19 cellular contexts compared by ENCODE assay signal in the genomic region with DNA sequence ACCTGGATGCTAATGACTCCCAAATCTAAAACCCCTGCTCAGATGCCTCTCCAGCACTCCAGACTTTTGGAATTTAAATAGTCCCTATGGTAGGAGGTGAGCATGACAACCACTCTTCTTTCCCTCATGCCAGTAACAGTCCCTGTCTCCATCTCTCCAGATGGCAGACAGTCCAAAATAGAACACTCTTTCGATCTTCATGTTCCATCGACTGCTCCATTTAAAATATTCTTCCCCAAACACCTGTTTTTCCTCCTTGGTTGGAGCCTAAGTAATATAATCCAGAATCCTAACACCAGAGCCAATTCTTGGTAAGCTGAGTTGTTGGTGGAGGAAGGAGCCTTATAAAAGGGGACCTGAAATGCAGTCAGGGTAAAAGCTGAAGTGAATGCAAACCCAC.
A peak's percentile ranks its signal among the peaks of the same experiment; 100 is the strongest.
DNase-seq lines count a peak whose midpoint lies in the region; ATAC-seq and TF ChIP-seq lines count a peak whose summit lies in the region.
"Had no signal": no experiment of that assay in that cellular context is flagged by ENCODE, and none has a peak within 500 bp of the region (broad histone marks: within the 10 kb centered on the region; RNA-seq: fewer than 3 reads in every experiment).

No MANE protein-coding gene starts in this region.

- no peaks in the 10 kb centered on the region for H3K27me3 ChIP-seq in H7 (ENCODE audit: control insufficient read depth, insufficient read depth, low read length)
- H3K27me3 ChIP-seq: BLaER1 treated with 17β-estradiol and CSF1 and Interleukin-3, amounts not matched to agents 10 nM and 100 nM had no signal

- H3K36me3 ChIP-seq in H7 (replicated peaks; ENCODE audit: control insufficient read depth, insufficient read depth, low read length), result no peaks in the 10 kb centered on the region
- H3K36me3 ChIP-seq: BLaER1 treated with 17β-estradiol and CSF1 and Interleukin-3, amounts not matched to agents 10 nM and 100 nM had no signal

- H3K9me3 Mint-ChIP-seq in endothelial cell (ENCODE audit: unreplicated experiment) (peaks cover 52% of the 10 kb centered on the region), immature natural killer cell (peaks cover 0 to 10% (median 3%) of the 10 kb centered on the region in 6 donors)
- H3K9me3 Mint-ChIP-seq: CD8-positive, alpha-beta T cell had no signal

- ATAC-seq in GM19324 (IDR thresholded peaks at IDR 0.05; ENCODE audit: low FRiP score, unreplicated experiment), result no peak
- ATAC-seq: CD8-positive, alpha-beta T cell had no signal

- no peak overlapping the region for H3K4me3 ChIP-seq in H7 (ENCODE audit: insufficient read depth, low read depth, low read length)
- H3K4me3 ChIP-seq: BLaER1 treated with 17β-estradiol and CSF1 and Interleukin-3, amounts not matched to agents 10 nM and 100 nM had no signal

- peak overlapping the region; percentile 38 for H3K27ac ChIP-seq in angular gyrus (ENCODE audit: low read depth, low read length)
- H3K27ac ChIP-seq: BLaER1 treated with 17β-estradiol and CSF1 and Interleukin-3, amounts not matched to agents 10 nM and 100 nM; C4-2B had no signal

- H3K4me1 Mint-ChIP-seq in endothelial cell (ENCODE audit: unreplicated experiment) (no peaks in the 10 kb centered on the region), immature natural killer cell (no peaks in the 10 kb centered on the region)
- H3K4me1 Mint-ChIP-seq: B cell had no signal

- H3K36me3 Mint-ChIP-seq in endothelial cell (ENCODE audit: low read depth, unreplicated experiment) (peaks cover 12% of the 10 kb centered on the region), immature natural killer cell (no peaks in the 10 kb centered on the region)
- H3K36me3 Mint-ChIP-seq: CD8-positive, alpha-beta T cell had no signal

- H3K27ac Mint-ChIP-seq in endothelial cell (ENCODE audit: unreplicated experiment), result peak overlapping the region; percentile 11
- no peak overlapping the region for H3K27ac Mint-ChIP-seq in immature natural killer cell
- H3K27ac Mint-ChIP-seq: B cell; CD4-positive, alpha-beta T cell; CD8-positive, alpha-beta T cell had no signal

- H3K4me3 Mint-ChIP-seq in endothelial cell (ENCODE audit: unreplicated experiment), result peak overlapping the region; percentile 9
- no peak overlapping the region for H3K4me3 Mint-ChIP-seq in immature natural killer cell
- H3K4me3 Mint-ChIP-seq: B cell; CD4-positive, alpha-beta T cell; CD8-positive, alpha-beta T cell had no signal

- H3K27me3 Mint-ChIP-seq in endothelial cell (ENCODE audit: unreplicated experiment), result peaks cover 1% of the 10 kb centered on the region
- peaks cover 0 to 3% (median 0%) of the 10 kb centered on the region in 3 donors for H3K27me3 Mint-ChIP-seq in immature natural killer cell (ENCODE audit: low read depth in 3 of 3)
- H3K27me3 Mint-ChIP-seq: B cell; CD4-positive, alpha-beta T cell had no signal

- no peak for TF ChIP-seq CTCF in endothelial cell (IDR thresholded peaks at IDR 0.05; ENCODE audit: unreplicated experiment)

- no peak for DNase-seq in endothelial cell (ENCODE audit: low spot score)
- DNase-seq in middle frontal gyrus (ENCODE audit: extremely low spot score, low spot score), result peak; percentile 48
- peak; percentile 66 for DNase-seq in superior temporal gyrus (ENCODE audit: extremely low spot score)
- DNase-seq in H7, result no peak
- DNase-seq in activated naive CD4-positive, alpha-beta T cell treated with anti-CD3 and anti-CD28 coated beads, Interleukin-2, amount 50 U/mL, for 16 hours, result no peak
- no peak for DNase-seq in immature natural killer cell
- DNase-seq: 8988T; ACHN; Caco-2; Calu3; CD4-positive, alpha-beta T cell; CD8-positive, alpha-beta T cell; DMS79 treated with DMSO at 0.1 percent for 48 hours; GF-D8 had no signal

Comparison
In these comparisons a context has a peak if more than half of its experiments do, and no peak if none do; other contexts are left out.
1. DNase-seq: peak in middle frontal gyrus (single experiment) and superior temporal gyrus (single experiment); none in endothelial cell (single experiment), H7 (single experiment), activated naive CD4-positive, alpha-beta T cell treated with anti-CD3 and anti-CD28 coated beads, Interleukin-2, amount 50 U/mL, for 16 hours (single experiment) and immature natural killer cell (0 of 3).